12 cellular contexts compared by ENCODE assay signal in genomic region chr10:90865400-90865799, GRCh38. TPM values are rescaled to one million over a fixed set of nuclear protein-coding genes. Genes with fewer than 3 reads are reported as not detected.
DNase-seq lines count a peak whose midpoint lies in the region; ATAC-seq, FAIRE-seq and TF ChIP-seq lines count a peak whose summit lies in the region.
"Had no signal": no experiment of that assay in that cellular context is flagged by ENCODE, and none has a peak within 500 bp of the region (broad histone marks: within the 10 kb centered on the region; RNA-seq: fewer than 3 reads in every experiment).

No MANE protein-coding gene starts in this region.

- CTCF ChIA-PET in IMR-90 (lab: Yijun Ruan, JAX) (interaction anchor here (0.6 to 1.5 kb wide), 18 partner anchors 10 to 1034 kb away, joined by 3 to 12 read pairs (median 4); no protein-coding TSS in a partner anchor), K562 (lab: Yijun Ruan, JAX; ENCODE audit: low intra/inter-chr PET ratio) (interaction anchor here (0.7 to 1.0 kb wide), 2 partner anchors 86 to 1069 kb away, joined by 3 read pairs; no protein-coding TSS in a partner anchor)

- H3K9me3 ChIP-seq in IMR-90 (ENCODE audit: control insufficient read depth, insufficient read depth, low read length): no peaks in the 10 kb centered on the region
- H3K9me3 ChIP-seq in K562 (replicated peaks; ENCODE audit: control insufficient read depth, insufficient read depth, low read depth, low read length): no peaks in the 10 kb centered on the region
- H3K9me3 ChIP-seq in neural cell (ENCODE audit: low read length): no peaks in the 10 kb centered on the region

- H3K56ac ChIP-seq in IMR-90 (ENCODE audit: extremely low read depth, insufficient read depth, low read length): no peak overlapping the region

- no peaks in the 10 kb centered on the region for H3K36me3 ChIP-seq in IMR-90 (ENCODE audit: control insufficient read depth, insufficient read depth, low read length)
- no peaks in the 10 kb centered on the region for H3K36me3 ChIP-seq in K562 (ENCODE audit: control insufficient read depth, insufficient read depth, low read length)
- no peaks in the 10 kb centered on the region for H3K36me3 ChIP-seq in neural cell (ENCODE audit: insufficient read depth, low read length)

- H3K4me1 ChIP-seq in IMR-90 (ENCODE audit: control insufficient read depth, insufficient read depth, low read length): no peaks in the 10 kb centered on the region
- H3K4me1 ChIP-seq in K562 (replicated peaks in 1 of 2; ENCODE audit: control insufficient read depth in 2 of 2, insufficient read depth in 2 of 2, low read length in 2 of 2): no peaks in the 10 kb centered on the region

- no peaks in the 10 kb centered on the region for H3K79me1 ChIP-seq in IMR-90 (ENCODE audit: low read depth in 1 of 2, low read length in 2 of 2)

- no peak overlapping the region for H2BK120ac ChIP-seq in IMR-90 (ENCODE audit: low read depth, low read length)

- no peak for TF ChIP-seq RAD21 in IMR-90 (IDR thresholded peaks at IDR 0.05; ENCODE audit: low read length)
- TF ChIP-seq RAD21 in K562 (CRISPR knock-in tag; conservative IDR thresholded peaks at IDR 0.05 in 1 of 2, IDR thresholded peaks at IDR 0.05 in 1 of 2): no peak
- peak; percentile 29 for TF ChIP-seq RAD21 in neural cell (conservative IDR thresholded peaks at IDR 0.05)

- H3K9me1 ChIP-seq in IMR-90 (ENCODE audit: insufficient read depth, low read length): no peaks in the 10 kb centered on the region
- no peaks in the 10 kb centered on the region for H3K9me1 ChIP-seq in K562 (ENCODE audit: control insufficient read depth, insufficient read depth, low read length)

- H3K9me2 ChIP-seq in neural cell (ENCODE audit: insufficient read depth, low read length): no peaks in the 10 kb centered on the region

- H3K4ac ChIP-seq in IMR-90 (ENCODE audit: low read depth, low read length): no peak overlapping the region

- H2BK15ac ChIP-seq in IMR-90 (ENCODE audit: low read depth, low read length): no peak overlapping the region

- no peak overlapping the region for H2AK5ac ChIP-seq in IMR-90 (ENCODE audit: low read depth, low read length)

- dilution Hi-C loops in IMR-90 (cut with HindIII; ENCODE audit: low sequenced_read_pairs, unreplicated experiment): no loop called here

- no peak overlapping the region for H4K5ac ChIP-seq in IMR-90 (ENCODE audit: low read depth, low read length)

- no peak overlapping the region for H2AK9ac ChIP-seq in IMR-90 (replicated peaks; ENCODE audit: low read depth, low read length, poor library complexity)

- DNase-seq in EH (ENCODE audit: low read depth): peak; percentile 34
- peak; percentile 36 for DNase-seq in IMR-90
- peak in 3 of 4 experiments; percentile 6 to 27 (median 25) for DNase-seq in K562 (ENCODE audit: extremely low read depth in 1 of 4, low spot score in 3 of 4)
- DNase-seq in hippocampal formation (lab: John Stamatoyannopoulos, UW): no peak
- DNase-seq in activated CD4-positive, alpha-beta T cell treated with anti-CD3 and anti-CD28 coated beads for 1 hour: no peak
- DNase-seq in lower leg skin (ENCODE audit: low spot score in 2 of 2): no peak
- DNase-seq: activated CD4-positive, alpha-beta T cell treated with anti-CD3 and anti-CD28 coated beads, Interleukin-2, amount 50 U/mL, for 1 hour had no signal

- intact Hi-C loops in IMR-90 (cut with micrococcal nuclease) (loop anchor here (10.0 kb wide), 1 partner anchor 1441 kb away; no protein-coding TSS in a partner anchor), K562 (cut with micrococcal nuclease) (no loop called here), lower leg skin (cut with DNase I; ENCODE audit: low total_unique reads) (no loop called here)

- no peaks in the 10 kb centered on the region for H4K20me1 ChIP-seq in IMR-90 (ENCODE audit: insufficient read depth, low read length)
- no peaks in the 10 kb centered on the region for H4K20me1 ChIP-seq in K562 (replicated peaks; ENCODE audit: control insufficient read depth, insufficient read depth, low read length)
- no peaks in the 10 kb centered on the region for H4K20me1 ChIP-seq in neural cell (ENCODE audit: insufficient read depth)

- no peak overlapping the region for H2BK20ac ChIP-seq in IMR-90 (ENCODE audit: low read depth, low read length)

- H3K27me3 ChIP-seq in IMR-90 (ENCODE audit: control insufficient read depth, insufficient read depth, low read length): peaks cover 28% of the 10 kb centered on the region
- no peaks in the 10 kb centered on the region for H3K27me3 ChIP-seq in K562 (ENCODE audit: control insufficient read depth in 2 of 2, insufficient read depth in 2 of 2, low read length in 2 of 2)
- H3K27me3 ChIP-seq in neural cell (ENCODE audit: insufficient read depth, low read depth, low read length): no peaks in the 10 kb centered on the region

- TF ChIP-seq POLR2A in IMR-90 (IDR thresholded peaks at IDR 0.05; ENCODE audit: low read depth, low read length) (no peak), K562 (conservative IDR thresholded peaks at IDR 0.05) (no peak), lower leg skin (IDR thresholded peaks at IDR 0.05) (no peak)

- no peak overlapping the region for H4K8ac ChIP-seq in IMR-90 (ENCODE audit: low read depth in 2 of 2, low read length in 2 of 2)

- H3K23ac ChIP-seq in IMR-90 (ENCODE audit: low read depth, low read length): no peak overlapping the region

- H3K27ac ChIP-seq in IMR-90 (ENCODE audit: insufficient read depth, low read length) (no peak overlapping the region), K562 (ENCODE audit: extremely low read depth, low read depth, low read length) (no peak overlapping the region), neural cell (ENCODE audit: low read length) (no peak overlapping the region)

- H2AFZ ChIP-seq in IMR-90 (replicated peaks; ENCODE audit: low read length, poor library complexity): no peak overlapping the region
- no peak overlapping the region for H2AFZ ChIP-seq in K562 (ENCODE audit: low read depth, low read length)
- no peak overlapping the region for H2AFZ ChIP-seq in neural cell (ENCODE audit: low read depth, low read length)

- H3K4me2 ChIP-seq in IMR-90 (ENCODE audit: low read depth, low read length) (no peak overlapping the region), K562 (ENCODE audit: insufficient read depth, low read length) (no peak overlapping the region), neural cell (ENCODE audit: low read length) (no peak overlapping the region)

- TF ChIP-seq EP300 in K562 (IDR thresholded peaks at IDR 0.05; ENCODE audit: low read length): no peak
- TF ChIP-seq EP300 in neural cell (conservative IDR thresholded peaks at IDR 0.05; ENCODE audit: poor library complexity, severe bottlenecking): no peak

- no peak overlapping the region for H3K14ac ChIP-seq in IMR-90 (replicated peaks; ENCODE audit: low read depth, low read length)

- H3F3A ChIP-seq in neural cell (ENCODE audit: insufficient read depth, low read length, poor library complexity, severe bottlenecking): no peaks in the 10 kb centered on the region

- in situ Hi-C loops in IMR-90 (cut with MboI; ENCODE audit: low sequenced_read_pairs): loop anchor here (5.0 to 25.0 kb wide), 3 partner anchors 118 to 1428 kb away; no protein-coding TSS in a partner anchor
- in situ Hi-C loops in K562 (cut with MboI): loop anchor here (5.0 to 25.0 kb wide), 2 partner anchors 1073 to 1428 kb away; no protein-coding TSS in a partner anchor

- TF ChIP-seq CTCF in IMR-90 (conservative IDR thresholded peaks at IDR 0.05; ENCODE audit: low read depth, low read length) (peak; percentile 40), K562 (IDR thresholded peaks at IDR 0.05 in 2 of 3, conservative IDR thresholded peaks at IDR 0.05 in 1 of 3; ENCODE audit: insufficient read depth in 2 of 3, low read depth in 1 of 3, low read length in 3 of 3) (peak in 2 of 3 experiments; percentile 8 to 36; a peak in 2 of 6 replicates), neural cell (IDR thresholded peaks at IDR 0.05; ENCODE audit: poor library complexity, severe bottlenecking) (peak; percentile 50), lower leg skin (IDR thresholded peaks at IDR 0.05) (no peak)

- POLR2A ChIA-PET in IMR-90 (lab: Charles Lee; ENCODE audit: unreplicated experiment) (no interaction called here), K562 (lab: Yijun Ruan, JAX) (no interaction called here)

- H2BK5ac ChIP-seq in IMR-90 (ENCODE audit: low read depth, low read length, poor library complexity, severe bottlenecking): no peak overlapping the region

- H3K79me2 ChIP-seq in K562 (ENCODE audit: control insufficient read depth, insufficient read depth, low read length): no peaks in the 10 kb centered on the region
- no peaks in the 10 kb centered on the region for H3K79me2 ChIP-seq in neural cell (replicated peaks; ENCODE audit: insufficient read depth, low read length)

- no peak overlapping the region for H3K4me3 ChIP-seq in IMR-90 (ENCODE audit: insufficient read depth, low read depth, low read length)
- H3K4me3 ChIP-seq in K562: no peak overlapping the region
- H3K4me3 ChIP-seq in neural cell (ENCODE audit: low read length): no peak overlapping the region
- no peak overlapping the region for H3K4me3 ChIP-seq in lower leg skin (ENCODE audit: low read depth, poor library complexity, severe bottlenecking)

- WGBS in IMR-90 (ENCODE audit: extremely low coverage in 2 of 2, insufficient read length in 1 of 2), 2 experiments: no CpG with 5 or more reads among the region's 3 CpGs
- WGBS in K562 (ENCODE audit: insufficient coverage, low coverage, missing lambda C conversion rate): 2% methylated on average over 3 of the region's 3 CpGs
- 40 to 41% methylated on average over 3 of the region's 3 CpGs for WGBS in lower leg skin, 2 donors

- H3K18ac ChIP-seq in IMR-90 (ENCODE audit: low read depth, low read length): no peak overlapping the region

- BruUV-seq in IMR-90 (replicated peaks; lab: Mats Ljungman, UMichigan): no TSS peak
- BruUV-seq in K562 (replicated peaks; lab: Mats Ljungman, UMichigan): no TSS peak

- no peak overlapping the region for H4K91ac ChIP-seq in IMR-90 (ENCODE audit: insufficient read depth, low read depth, low read length)

- H3K9ac ChIP-seq in IMR-90 (ENCODE audit: low read depth, low read length): no peak overlapping the region
- H3K9ac ChIP-seq in K562 (ENCODE audit: insufficient read depth in 1 of 2, low read depth in 2 of 2, low read length in 2 of 2): no peak overlapping the region
- no peak overlapping the region for H3K9ac ChIP-seq in neural cell (ENCODE audit: low read length)

- 0 out of 2 replicates have a peak, but pooled peaks have one; percentile 32 for ATAC-seq in IMR-90 (ENCODE audit: low read depth)
- ATAC-seq in K562: no peak
- no peak for ATAC-seq in HG02642 (IDR thresholded peaks at IDR 0.05; ENCODE audit: poor library complexity, unreplicated experiment)

- FAIRE-seq in K562 (lab: Jason Lieb, UNC): no peak
- FAIRE-seq: HTR-8/SVneo, islet of Langerhans, RCC 7860 had no signal

RNA-seq across cellular contexts. Expression of gene RPP30, which starts 6.4 kb away (rescaled TPM):
- 45.2 and 45.8 TPM in 2 replicates for total RNA-seq in IMR-90 (2012; rRNA removed)
- polyA plus RNA-seq in IMR-90 (2012; rRNA removed): 25.6 and 27.6 TPM in 2 replicates
- 3.7 and 7.0 TPM in 2 replicates for polyA plus RNA-seq in IMR-90 (2012; cell fraction: cytosol; rRNA removed)
- 2.5 and 24.9 TPM in 2 replicates for polyA plus RNA-seq in IMR-90 (2012; cell fraction: nucleus; rRNA removed; ENCODE audit: low replicate concordance)
- total RNA-seq in K562 (2011; cell fraction: chromatin; rRNA removed; ENCODE audit: low replicate concordance): 16.7 and 25.5 TPM in 2 replicates
- 9.7 and 14.6 TPM in 2 replicates for total RNA-seq in K562 (2011; cell fraction: nucleolus; rRNA removed)
- total RNA-seq in K562 (2011; cell fraction: nucleoplasm; rRNA removed): 14.4 and 29.3 TPM in 2 replicates
- 37.3 and 48.8 TPM in 2 replicates for total RNA-seq in K562 (2014; rRNA removed)
- total RNA-seq in K562 (2014; rRNA removed; fragmentation: Illumina TruSeq; extraction: Trizol): 69.1 and 80.5 TPM in 2 replicates
- total RNA-seq in K562 (2015; rRNA removed; fragmentation: Illumina TruSeq; extraction: Trizol): 64.1 and 73.3 TPM in 2 replicates
- total RNA-seq in K562 (2021): 52.5 and 53.4 TPM in 2 replicates
- polyA plus RNA-seq in K562 (2011; rRNA removed): 45.8 and 63.4 TPM in 2 replicates
- polyA plus RNA-seq in K562 (2011; cell fraction: cytosol; rRNA removed): 16.2 and 22.3 TPM in 2 replicates
- polyA plus RNA-seq in K562 (2011; cell fraction: nucleus; rRNA removed): 23.6 and 30.5 TPM in 2 replicates
- 44.8 and 62.8 TPM in 2 replicates for polyA plus RNA-seq in K562 (2012)
- polyA plus RNA-seq in K562 (2014; fragmentation: Illumina TruSeq; extraction: Trizol): 59.8 and 76.2 TPM in 2 replicates
- 100 to 1,000 TPM; 166 to 170 TPM for polyA plus RNA-seq in K562 (2014; fragmentation: Nextera tagmentation; extraction: Ambion mirVana)
- 63.9 and 76.3 TPM in 2 replicates for polyA plus RNA-seq in K562 (2014; rRNA removed)
- polyA minus RNA-seq in K562 (2011; rRNA and poly(A)+ RNA removed): 48.9 and 61.4 TPM in 2 replicates
- polyA minus RNA-seq in K562 (2011; cell fraction: cytosol; rRNA and poly(A)+ RNA removed): 18.7 and 21.3 TPM in 2 replicates
- 12.9 and 18.4 TPM in 2 replicates for polyA minus RNA-seq in K562 (2011; cell fraction: nucleus; rRNA and poly(A)+ RNA removed)
- polyA plus RNA-seq in neural cell: 86.5 and 91.1 TPM in 2 replicates
- polyA minus RNA-seq in neural cell: 71.9 and 72.8 TPM in 2 replicates
- total RNA-seq in lower leg skin: 10 to 100 TPM; 24.9 to 39.8 (median 28.3) TPM

RNA-seq across cellular contexts. Expression of gene HTR7, which starts 7.6 kb away (rescaled TPM):
- total RNA-seq in IMR-90 (2012; rRNA removed): 0.56 and 0.72 TPM in 2 replicates
- polyA plus RNA-seq in IMR-90 (2012; rRNA removed): 0.43 and 0.44 TPM in 2 replicates
- polyA plus RNA-seq in IMR-90 (2012; cell fraction: cytosol; rRNA removed): 0.10 and 0.18 TPM in 2 replicates
- 0.12 and 0.13 TPM in 2 replicates for polyA plus RNA-seq in IMR-90 (2012; cell fraction: nucleus; rRNA removed; ENCODE audit: low replicate concordance)
- total RNA-seq in K562 (2011; cell fraction: chromatin; rRNA removed; ENCODE audit: low replicate concordance): 0.21 TPM in 2 replicates
- total RNA-seq in K562 (2011; cell fraction: nucleolus; rRNA removed): 0.13 and 0.17 TPM in 2 replicates
- total RNA-seq in K562 (2011; cell fraction: nucleoplasm; rRNA removed): 0.22 and 0.46 TPM in 2 replicates
- 0.14 and 0.53 TPM in 2 replicates for total RNA-seq in K562 (2014; rRNA removed)
- total RNA-seq in K562 (2014; rRNA removed; fragmentation: Illumina TruSeq; extraction: Trizol): 0.29 and 0.33 TPM in 2 replicates
- 0.18 and 0.30 TPM in 2 replicates for total RNA-seq in K562 (2015; rRNA removed; fragmentation: Illumina TruSeq; extraction: Trizol)
- total RNA-seq in K562 (2021): 0.24 and 0.36 TPM in 2 replicates
- 0.21 and 0.46 TPM in 2 replicates for polyA plus RNA-seq in K562 (2011; rRNA removed)
- 0.12 and 0.28 TPM in 2 replicates for polyA plus RNA-seq in K562 (2011; cell fraction: cytosol; rRNA removed)
- 0.20 and 0.35 TPM in 2 replicates for polyA plus RNA-seq in K562 (2011; cell fraction: nucleus; rRNA removed)
- polyA plus RNA-seq in K562 (2012): 0.24 and 0.27 TPM in 2 replicates
- polyA plus RNA-seq in K562 (2014; fragmentation: Illumina TruSeq; extraction: Trizol): 0.21 and 0.26 TPM in 2 replicates
- under 1 TPM; 0.07 to 0.08 TPM for polyA plus RNA-seq in K562 (2014; fragmentation: Nextera tagmentation; extraction: Ambion mirVana)
- polyA plus RNA-seq in K562 (2014; rRNA removed): 0.17 and 0.28 TPM in 2 replicates
- 0.25 and 0.93 TPM in 2 replicates for polyA minus RNA-seq in K562 (2011; rRNA and poly(A)+ RNA removed)
- 0.29 and 1.3 TPM in 2 replicates for polyA minus RNA-seq in K562 (2011; cell fraction: cytosol; rRNA and poly(A)+ RNA removed)
- 0.40 and 1.6 TPM in 2 replicates for polyA minus RNA-seq in K562 (2011; cell fraction: nucleus; rRNA and poly(A)+ RNA removed)
- 0.82 and 0.95 TPM in 2 replicates for polyA plus RNA-seq in neural cell
- 2.5 and 2.7 TPM in 2 replicates for polyA minus RNA-seq in neural cell
- total RNA-seq in lower leg skin: under 1 TPM; 0.08 to 0.94 (median 0.45) TPM

RNA-seq across cellular contexts. Expression of gene ANKRD1, which starts 55.5 kb away (rescaled TPM):
- total RNA-seq in IMR-90 (2012; rRNA removed) (10.8 and 19.4 TPM in 2 replicates), K562 (2014; rRNA removed) (not detected in 2 replicates), K562 (2014; rRNA removed; fragmentation: Illumina TruSeq; extraction: Trizol) (not detected in 2 replicates), K562 (2015; rRNA removed; fragmentation: Illumina TruSeq; extraction: Trizol) (not detected in 2 replicates), K562 (2021) (not detected in 2 replicates), lower leg skin (not detected)
- polyA plus RNA-seq in IMR-90 (2012; rRNA removed) (7.4 and 8.0 TPM in 2 replicates), K562 (2011; rRNA removed) (not detected in 2 replicates), K562 (2014; fragmentation: Illumina TruSeq; extraction: Trizol) (not detected in 2 replicates), K562 (2014; fragmentation: Nextera tagmentation; extraction: Ambion mirVana) (not detected), K562 (2014; rRNA removed) (not detected in 2 replicates), neural cell (0.98 TPM in 1 of 2 replicates, not detected in the other)
- 1.1 and 2.0 TPM in 2 replicates for polyA plus RNA-seq in IMR-90 (2012; cell fraction: cytosol; rRNA removed)
- 1.7 and 5.4 TPM in 2 replicates for polyA plus RNA-seq in IMR-90 (2012; cell fraction: nucleus; rRNA removed; ENCODE audit: low replicate concordance)
- not detected in 2 replicates for total RNA-seq in K562 (2011; cell fraction: chromatin; rRNA removed; ENCODE audit: low replicate concordance)
- not detected in 2 replicates for total RNA-seq in K562 (2011; cell fraction: nucleolus; rRNA removed)
- not detected in 2 replicates for total RNA-seq in K562 (2011; cell fraction: nucleoplasm; rRNA removed)
- polyA plus RNA-seq in K562 (2011; cell fraction: cytosol; rRNA removed): 0.06 TPM in 2 replicates
- not detected in 2 replicates for polyA plus RNA-seq in K562 (2011; cell fraction: nucleus; rRNA removed)
- not detected in 2 replicates for polyA plus RNA-seq in K562 (2012)
- polyA minus RNA-seq in K562 (2011; rRNA and poly(A)+ RNA removed): not detected in 2 replicates
- polyA minus RNA-seq in K562 (2011; cell fraction: cytosol; rRNA and poly(A)+ RNA removed): not detected in 2 replicates
- polyA minus RNA-seq in K562 (2011; cell fraction: nucleus; rRNA and poly(A)+ RNA removed): not detected in 2 replicates
- not detected in 2 replicates for polyA minus RNA-seq in neural cell

Comparison
In these comparisons a context has a peak if more than half of its experiments do, and no peak if none do; other contexts are left out.
1. DNase-seq: peak in EH (single experiment), IMR-90 (single experiment) and K562 (3 of 4); none in hippocampal formation (0 of 2), activated CD4-positive, alpha-beta T cell treated with anti-CD3 and anti-CD28 coated beads for 1 hour (single experiment) and lower leg skin (0 of 2).
2. CTCF ChIP-seq: peak in IMR-90 (single experiment), K562 (2 of 3) and neural cell (single experiment); none in lower leg skin (0 of 3).
3. RNA of gene ANKRD1, which starts 55.5 kb away (total RNA-seq): 10.8 to 19.4 TPM in IMR-90; not detected in K562 and not detected in lower leg skin; every median in the first group is over 10 times any median in the second.